ENCODE assay signal across 22 cellular contexts in the genomic region with DNA sequence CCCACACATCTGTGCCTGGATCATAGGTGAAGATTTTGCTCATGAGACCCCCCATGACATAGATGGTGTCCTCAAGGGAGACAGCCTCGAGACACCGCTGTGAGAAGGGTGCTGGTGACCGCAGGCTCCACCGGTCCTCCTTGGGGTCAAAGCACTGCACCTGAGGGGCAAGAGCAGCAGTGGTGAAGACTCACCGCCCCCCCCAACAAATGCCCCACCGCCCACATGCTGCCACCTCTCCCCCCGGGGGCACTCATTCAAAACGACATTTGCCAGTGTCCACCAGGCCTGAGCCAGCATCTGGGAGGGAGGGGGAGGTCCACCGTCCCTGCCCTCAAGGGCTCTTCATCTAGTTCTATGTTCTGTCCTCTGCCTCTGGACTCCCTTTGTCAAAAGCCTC.
"Had no signal": no experiment of that assay in that cellular context is flagged by ENCODE, and none has a peak within 500 bp of the region (broad histone marks: within the 10 kb centered on the region; RNA-seq: fewer than 3 reads in every experiment).

No MANE protein-coding gene starts in this region.

- DNase-seq: activated CD4-positive, alpha-beta T cell treated with anti-CD3 and anti-CD28 coated beads for 1 hour; activated CD4-positive, alpha-beta T cell treated with anti-CD3 and anti-CD28 coated beads, Interleukin-2, amount 50 U/mL, for 48 hours; activated naive CD4-positive, alpha-beta T cell; activated T-cell treated with anti-CD3 and anti-CD28 coated beads for 4 hours; effector memory CD4-positive, alpha-beta T cell; esophagus squamous epithelium; hippocampal formation; left colon; ovary; stimulated activated CD4-positive, alpha-beta T cell treated with anti-CD3 and anti-CD28 coated beads, Interleukin-4, amount 100 ng/mL, for 4 hours; T-helper 2 cell; testis; WERI-Rb-1 had no signal

- H3K27ac Mint-ChIP-seq: activated T-helper 17 cell treated with anti-CD3 and anti-CD28 coated beads, Interleukin-2, amount 50 U/mL, for 72 hours; dendritic cell treated with granulocyte-macrophage colony-stimulating factor and Interleukin-4, amounts not matched to agents 40 ng/mL and 50 ng/mL, for 4 days; natural killer cell treated with Interleukin-12 subunit alpha and Interleukin-12 subunit beta and Interleukin-15 and Interleukin-18, amount 100 ng/mL, for 72 hours; stimulated activated memory B cell treated with anti-CD40 and anti-IgM and Interleukin-4, amounts not matched to agents 10 μg/mL and 1 μg/mL and 100 μg/mL, for 72 hours; type B pancreatic cell had no signal

- H3K4me1 ChIP-seq: breast epithelium had no signal

- ATAC-seq: activated T-helper 17 cell treated with anti-CD3 and anti-CD28 coated beads, Interleukin-2, amount 50 U/mL, for 72 hours; left colon; natural killer cell treated with Interleukin-12 subunit alpha and Interleukin-12 subunit beta and Interleukin-15 and Interleukin-18, amount 100 ng/mL, for 72 hours; sciatic nerve; stimulated activated memory B cell treated with anti-CD40 and anti-IgM and Interleukin-4, amounts not matched to agents 10 μg/mL and 1 μg/mL and 100 μg/mL, for 72 hours had no signal

- H3K36me3 ChIP-seq: breast epithelium, ovary had no signal

- H3K27me3 ChIP-seq: breast epithelium, ovary, testis had no signal

- H3K4me2 ChIP-seq: smooth muscle cell had no signal

- H3K27ac ChIP-seq: breast epithelium, esophagus squamous epithelium, ovary, WERI-Rb-1 had no signal

- H3K9me3 Mint-ChIP-seq: activated T-helper 17 cell treated with anti-CD3 and anti-CD28 coated beads, Interleukin-2, amount 50 U/mL, for 72 hours; natural killer cell treated with Interleukin-12 subunit alpha and Interleukin-12 subunit beta and Interleukin-15 and Interleukin-18, amount 100 ng/mL, for 72 hours; stimulated activated memory B cell treated with anti-CD40 and anti-IgM and Interleukin-4, amounts not matched to agents 10 μg/mL and 1 μg/mL and 100 μg/mL, for 72 hours; type B pancreatic cell had no signal

- H3K4me3 Mint-ChIP-seq: activated T-helper 17 cell treated with anti-CD3 and anti-CD28 coated beads, Interleukin-2, amount 50 U/mL, for 72 hours; dendritic cell treated with granulocyte-macrophage colony-stimulating factor and Interleukin-4, amounts not matched to agents 40 ng/mL and 50 ng/mL, for 4 days; natural killer cell treated with Interleukin-12 subunit alpha and Interleukin-12 subunit beta and Interleukin-15 and Interleukin-18, amount 100 ng/mL, for 72 hours; stimulated activated memory B cell treated with anti-CD40 and anti-IgM and Interleukin-4, amounts not matched to agents 10 μg/mL and 1 μg/mL and 100 μg/mL, for 72 hours; type B pancreatic cell had no signal

- H3K36me3 Mint-ChIP-seq: natural killer cell treated with Interleukin-12 subunit alpha and Interleukin-12 subunit beta and Interleukin-15 and Interleukin-18, amount 100 ng/mL, for 72 hours had no signal

- H3K4me3 ChIP-seq: breast epithelium, esophagus squamous epithelium, lung, ovary, smooth muscle cell, testis had no signal

- H3K9me3 ChIP-seq: breast epithelium, esophagus squamous epithelium, ovary, testis had no signal
